ENCODE assay signal across 21 cellular contexts in genomic region chr13:45162194-45162593, GRCh38. TPM values are rescaled to one million over a fixed set of nuclear protein-coding genes. Genes with fewer than 3 reads are reported as not detected.
DNase-seq lines count a peak whose midpoint lies in the region; ATAC-seq and TF ChIP-seq lines count a peak whose summit lies in the region.
"Had no signal": no experiment of that assay in that cellular context is flagged by ENCODE, and none has a peak within 500 bp of the region (broad histone marks: within the 10 kb centered on the region; RNA-seq: fewer than 3 reads in every experiment).

No MANE protein-coding gene starts in this region.

- no peak for DNase-seq in activated T-cell treated with anti-CD3 and anti-CD28 coated beads, Interleukin-2, amount 50 U/mL, for 72 hours
- no peak for DNase-seq in activated T-cell treated with anti-CD3 and anti-CD28 coated beads, Interleukin-2, amount 50 U/mL, for 4 hours
- DNase-seq in brain microvascular endothelial cell (no peak), iris pigment epithelial cell (ENCODE audit: low read depth) (peak; percentile 54), vagina (ENCODE audit: extremely low spot score in 2 of 2) (no peak), HAP-1 (ENCODE audit: low spot score in 2 of 2) (no peak)
- no peak for DNase-seq in T-helper 2 cell treated with Interferon-gamma antibody and Interleukin-4, amounts not matched to agents 5 μg/mL and 100 μg/mL, for 36 hours (ENCODE audit: low spot score)
- no peak for DNase-seq in activated CD8-positive, alpha-beta memory T cell treated with anti-CD3 and anti-CD28 coated beads, Interleukin-2, amount 10 ng/mL, durations not matched to agents 7 days and 5 days
- DNase-seq: activated naive CD8-positive, alpha-beta T cell treated with anti-CD3 and anti-CD28 coated beads, Interleukin-2, amount 10 ng/mL, durations not matched to agents 7 days and 5 days; Caco-2; heart left ventricle; KBM-7; left lung; NCI-H1694; NCI-H748 treated with DMSO at 0.1 percent for 48 hours; SIG-M5; small intestine; WERI-Rb-1 had no signal

- no peak overlapping the region for H3K4me3 Mint-ChIP-seq in activated T-cell treated with anti-CD3 and anti-CD28 coated beads, Interleukin-2, amount 50 U/mL, for 72 hours
- no peak overlapping the region for H3K4me3 Mint-ChIP-seq in activated T-cell treated with anti-CD3 and anti-CD28 coated beads, Interleukin-2, amount 50 U/mL, for 4 hours
- H3K4me3 Mint-ChIP-seq in T-helper 2 cell treated with Interferon-gamma antibody and Interleukin-4, amounts not matched to agents 5 μg/mL and 100 μg/mL, for 36 hours: no peak overlapping the region
- H3K4me3 Mint-ChIP-seq in activated CD8-positive, alpha-beta memory T cell treated with anti-CD3 and anti-CD28 coated beads, Interleukin-2, amount 10 ng/mL, durations not matched to agents 7 days and 5 days: no peak overlapping the region
- H3K4me3 Mint-ChIP-seq: activated naive CD8-positive, alpha-beta T cell treated with anti-CD3 and anti-CD28 coated beads, Interleukin-2, amount 10 ng/mL, durations not matched to agents 7 days and 5 days; neural progenitor cell had no signal

- H3K27ac Mint-ChIP-seq in activated T-cell treated with anti-CD3 and anti-CD28 coated beads, Interleukin-2, amount 50 U/mL, for 72 hours: peak overlapping the region; percentile 63
- no peak overlapping the region for H3K27ac Mint-ChIP-seq in T-helper 2 cell treated with Interferon-gamma antibody and Interleukin-4, amounts not matched to agents 5 μg/mL and 100 μg/mL, for 36 hours
- H3K27ac Mint-ChIP-seq in activated CD8-positive, alpha-beta memory T cell treated with anti-CD3 and anti-CD28 coated beads, Interleukin-2, amount 10 ng/mL, durations not matched to agents 7 days and 5 days: no peak overlapping the region
- H3K27ac Mint-ChIP-seq: activated naive CD8-positive, alpha-beta T cell treated with anti-CD3 and anti-CD28 coated beads, Interleukin-2, amount 10 ng/mL, durations not matched to agents 7 days and 5 days; neural progenitor cell had no signal

- intact Hi-C loops in vagina (cut with DNase I): no loop called here

- H3K9me3 Mint-ChIP-seq in activated T-cell treated with anti-CD3 and anti-CD28 coated beads, Interleukin-2, amount 50 U/mL, for 72 hours: peaks cover 5 to 6% of the 10 kb centered on the region in 2 donors
- H3K9me3 Mint-ChIP-seq in activated T-cell treated with anti-CD3 and anti-CD28 coated beads, Interleukin-2, amount 50 U/mL, for 4 hours: peaks cover 10% of the 10 kb centered on the region
- peaks cover 11% of the 10 kb centered on the region for H3K9me3 Mint-ChIP-seq in T-helper 2 cell treated with Interferon-gamma antibody and Interleukin-4, amounts not matched to agents 5 μg/mL and 100 μg/mL, for 36 hours
- peaks cover 9% of the 10 kb centered on the region for H3K9me3 Mint-ChIP-seq in activated CD8-positive, alpha-beta memory T cell treated with anti-CD3 and anti-CD28 coated beads, Interleukin-2, amount 10 ng/mL, durations not matched to agents 7 days and 5 days (ENCODE audit: low read depth)
- H3K9me3 Mint-ChIP-seq: neural progenitor cell had no signal

- no peaks in the 10 kb centered on the region for H3K27me3 Mint-ChIP-seq in activated T-cell treated with anti-CD3 and anti-CD28 coated beads, Interleukin-2, amount 50 U/mL, for 72 hours (ENCODE audit: low read depth)
- no peaks in the 10 kb centered on the region for H3K27me3 Mint-ChIP-seq in activated T-cell treated with anti-CD3 and anti-CD28 coated beads, Interleukin-2, amount 50 U/mL, for 4 hours (ENCODE audit: low read depth)
- no peaks in the 10 kb centered on the region for H3K27me3 Mint-ChIP-seq in T-helper 2 cell treated with Interferon-gamma antibody and Interleukin-4, amounts not matched to agents 5 μg/mL and 100 μg/mL, for 36 hours (ENCODE audit: low read depth)
- no peaks in the 10 kb centered on the region for H3K27me3 Mint-ChIP-seq in activated CD8-positive, alpha-beta memory T cell treated with anti-CD3 and anti-CD28 coated beads, Interleukin-2, amount 10 ng/mL, durations not matched to agents 7 days and 5 days
- H3K27me3 Mint-ChIP-seq: activated naive CD8-positive, alpha-beta T cell treated with anti-CD3 and anti-CD28 coated beads, Interleukin-2, amount 10 ng/mL, durations not matched to agents 7 days and 5 days had no signal

- no peaks in the 10 kb centered on the region for H3K9me3 ChIP-seq in vagina
- no peaks in the 10 kb centered on the region for H3K9me3 ChIP-seq in HAP-1
- H3K9me3 ChIP-seq: heart left ventricle, left lung, suprapubic skin had no signal

- CTCF ChIA-PET in activated CD8-positive, alpha-beta memory T cell treated with anti-CD3 and anti-CD28 coated beads, Interleukin-2, amount 10 ng/mL, durations not matched to agents 7 days and 5 days (lab: Charles Lee): interaction anchor here (1.0 kb wide), 1 partner anchor 10 kb away, joined by 3 read pairs; no protein-coding TSS in a partner anchor

- H3K4me3 ChIP-seq in brain microvascular endothelial cell (ENCODE audit: low read depth, low read length): no peak overlapping the region
- H3K4me3 ChIP-seq in vagina: no peak overlapping the region
- no peak overlapping the region for H3K4me3 ChIP-seq in HAP-1
- H3K4me3 ChIP-seq: heart left ventricle, left lung, neural progenitor cell, suprapubic skin had no signal

- H3K4me1 Mint-ChIP-seq in activated T-cell treated with anti-CD3 and anti-CD28 coated beads, Interleukin-2, amount 50 U/mL, for 72 hours (ENCODE audit: low read depth): peaks cover 15% of the 10 kb centered on the region
- peaks cover 5% of the 10 kb centered on the region for H3K4me1 Mint-ChIP-seq in activated T-cell treated with anti-CD3 and anti-CD28 coated beads, Interleukin-2, amount 50 U/mL, for 4 hours (ENCODE audit: low read depth)
- no peaks in the 10 kb centered on the region for H3K4me1 Mint-ChIP-seq in T-helper 2 cell treated with Interferon-gamma antibody and Interleukin-4, amounts not matched to agents 5 μg/mL and 100 μg/mL, for 36 hours (ENCODE audit: low read depth)
- H3K4me1 Mint-ChIP-seq in activated CD8-positive, alpha-beta memory T cell treated with anti-CD3 and anti-CD28 coated beads, Interleukin-2, amount 10 ng/mL, durations not matched to agents 7 days and 5 days: no peaks in the 10 kb centered on the region
- H3K4me1 Mint-ChIP-seq: activated naive CD8-positive, alpha-beta T cell treated with anti-CD3 and anti-CD28 coated beads, Interleukin-2, amount 10 ng/mL, durations not matched to agents 7 days and 5 days; neural progenitor cell had no signal

- TF ChIP-seq POLR2A in vagina (IDR thresholded peaks at IDR 0.05): no peak

- H3K27ac ChIP-seq in brain microvascular endothelial cell (peak overlapping the region; percentile 57), vagina (peak overlapping the region; percentile 20)
- H3K27ac ChIP-seq: 22Rv1, neural progenitor cell, suprapubic skin, WERI-Rb-1 had no signal

- H3K4me1 ChIP-seq in vagina: peaks cover 16% of the 10 kb centered on the region
- no peaks in the 10 kb centered on the region; the same call in 1 of the 2 replicates for H3K4me1 ChIP-seq in HAP-1
- H3K4me1 ChIP-seq: Caco-2, left lung, neural progenitor cell had no signal

- in situ Hi-C loops in brain microvascular endothelial cell (cut with HindIII; ENCODE audit: low pct_ligation_motif_present, low sequenced_read_pairs): no loop called here
- in situ Hi-C loops in HAP-1 (cut with MboI; ENCODE audit: low sequenced_read_pairs): no loop called here

- H3K36me3 ChIP-seq in brain microvascular endothelial cell (replicated peaks) (no peaks in the 10 kb centered on the region), vagina (peaks cover 0 to 15% of the 10 kb centered on the region in 2 donors), HAP-1 (replicated peaks) (peaks cover 4% of the 10 kb centered on the region)
- H3K36me3 ChIP-seq: neural progenitor cell had no signal

- peaks cover 12 to 27% of the 10 kb centered on the region in 2 donors for H3K36me3 Mint-ChIP-seq in activated T-cell treated with anti-CD3 and anti-CD28 coated beads, Interleukin-2, amount 50 U/mL, for 72 hours (ENCODE audit: insufficient read depth in 2 of 2)
- peaks cover 45% of the 10 kb centered on the region for H3K36me3 Mint-ChIP-seq in activated T-cell treated with anti-CD3 and anti-CD28 coated beads, Interleukin-2, amount 50 U/mL, for 4 hours (ENCODE audit: insufficient read depth)
- peaks cover 27% of the 10 kb centered on the region for H3K36me3 Mint-ChIP-seq in T-helper 2 cell treated with Interferon-gamma antibody and Interleukin-4, amounts not matched to agents 5 μg/mL and 100 μg/mL, for 36 hours (ENCODE audit: low read depth)
- H3K36me3 Mint-ChIP-seq in activated CD8-positive, alpha-beta memory T cell treated with anti-CD3 and anti-CD28 coated beads, Interleukin-2, amount 10 ng/mL, durations not matched to agents 7 days and 5 days: peaks cover 30% of the 10 kb centered on the region

- no peaks in the 10 kb centered on the region for H3K27me3 ChIP-seq in brain microvascular endothelial cell (replicated peaks)
- H3K27me3 ChIP-seq in vagina: no peaks in the 10 kb centered on the region
- no peaks in the 10 kb centered on the region for H3K27me3 ChIP-seq in HAP-1 (ENCODE audit: low read depth)
- H3K27me3 ChIP-seq: heart left ventricle, left lung, neural progenitor cell, suprapubic skin had no signal

- ATAC-seq in activated T-cell treated with anti-CD3 and anti-CD28 coated beads, Interleukin-2, amount 50 U/mL, for 72 hours (replicated peaks in 1 of 2): no peak
- ATAC-seq in activated T-cell treated with anti-CD3 and anti-CD28 coated beads, Interleukin-2, amount 50 U/mL, for 4 hours: no peak
- ATAC-seq in activated CD8-positive, alpha-beta memory T cell treated with anti-CD3 and anti-CD28 coated beads, Interleukin-2, amount 10 ng/mL, durations not matched to agents 7 days and 5 days: no peak
- ATAC-seq: heart left ventricle had no signal

- TF ChIP-seq CTCF in brain microvascular endothelial cell (IDR thresholded peaks at IDR 0.05; ENCODE audit: low read depth, low read length, missing control alignments) (no peak), vagina (IDR thresholded peaks at IDR 0.05) (no peak)

RNA-seq across cellular contexts. Expression of gene KCTD4, which starts 38.7 kb away (rescaled TPM):
- not detected for total RNA-seq in activated T-cell treated with anti-CD3 and anti-CD28 coated beads, Interleukin-2, amount 50 U/mL, for 72 hours
- not detected for total RNA-seq in activated T-cell treated with anti-CD3 and anti-CD28 coated beads, Interleukin-2, amount 50 U/mL, for 4 hours
- total RNA-seq in vagina: not detected
- not detected for total RNA-seq in activated CD8-positive, alpha-beta memory T cell treated with anti-CD3 and anti-CD28 coated beads, Interleukin-2, amount 10 ng/mL, durations not matched to agents 7 days and 5 days
- total RNA-seq: activated naive CD8-positive, alpha-beta T cell treated with anti-CD3 and anti-CD28 coated beads, Interleukin-2, amount 10 ng/mL, durations not matched to agents 7 days and 5 days; Caco-2; left lung had no signal

RNA-seq across cellular contexts. Expression of gene GTF2F2, which starts 41.9 kb away (rescaled TPM):
- total RNA-seq in activated T-cell treated with anti-CD3 and anti-CD28 coated beads, Interleukin-2, amount 50 U/mL, for 72 hours: 10 to 100 TPM; 13.8 to 16.7 TPM
- 10 to 100 TPM; 34.5 to 35.9 (median 35.5) TPM for total RNA-seq in activated T-cell treated with anti-CD3 and anti-CD28 coated beads, Interleukin-2, amount 50 U/mL, for 4 hours
- total RNA-seq in vagina: 18.9 TPM
- 10 to 100 TPM; 17.0 to 19.3 TPM for total RNA-seq in activated CD8-positive, alpha-beta memory T cell treated with anti-CD3 and anti-CD28 coated beads, Interleukin-2, amount 10 ng/mL, durations not matched to agents 7 days and 5 days
